In genomic region chr11:70152244-70152643, GRCh38 we compare ENCODE assay signal across 10 cellular contexts.
"Had no signal": no experiment of that assay in that cellular context is flagged by ENCODE, and none has a peak within 500 bp of the region (broad histone marks: within the 10 kb centered on the region; RNA-seq: fewer than 3 reads in every experiment).

No MANE protein-coding gene starts in this region.

- H3K4me3 Mint-ChIP-seq: HFFc6 had no signal

- H3K9me3 Mint-ChIP-seq: HFFc6 had no signal

- H3K36me3 ChIP-seq: HAP-1 had no signal

- ATAC-seq: HCT116, HepG2 had no signal

- H3K27ac Mint-ChIP-seq: HFFc6, IgD-negative memory B cell had no signal

- H3K9ac ChIP-seq: GM23248 had no signal

- H3K4me1 ChIP-seq: HAP-1 had no signal

- H2AFZ ChIP-seq: GM23248 had no signal

- H3K36me3 Mint-ChIP-seq: IgD-negative memory B cell had no signal

- DNase-seq: GM23248, GOT3, H7, HFFc6, KBM-7 had no signal

- H3K4me1 Mint-ChIP-seq: IgD-negative memory B cell had no signal

- H3K9me3 ChIP-seq: HAP-1 had no signal

- H3K27ac ChIP-seq: GM23248, HL-60 had no signal

- H3K4me3 ChIP-seq: GM23248, HAP-1 had no signal
